In the genomic region with DNA sequence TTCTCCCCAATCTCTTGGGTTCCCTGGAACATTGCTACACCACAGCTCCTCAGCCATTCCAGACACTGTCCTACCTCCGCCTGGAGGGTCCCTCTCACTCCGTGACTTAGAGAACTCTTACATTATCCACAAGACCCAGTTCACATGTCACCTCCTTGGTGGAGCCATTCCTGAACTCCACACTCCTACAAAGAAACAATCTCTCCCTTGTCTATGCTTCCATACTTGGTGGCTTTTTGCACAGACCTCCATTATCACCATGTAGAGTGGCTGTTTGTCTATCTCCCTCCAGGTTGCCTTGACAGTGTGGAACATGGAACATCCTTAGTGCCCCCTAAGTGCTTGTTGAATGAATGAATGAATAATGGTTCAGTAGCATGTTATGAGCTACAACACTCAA, we compare ENCODE assay signal across 19 cellular contexts.
DNase-seq lines count a peak whose midpoint lies in the region; ATAC-seq and TF ChIP-seq lines count a peak whose summit lies in the region.
"Had no signal": no experiment of that assay in that cellular context is flagged by ENCODE, and none has a peak within 500 bp of the region (broad histone marks: within the 10 kb centered on the region; RNA-seq: fewer than 3 reads in every experiment).

No MANE protein-coding gene starts in this region.

- H3K36me3 Mint-ChIP-seq in activated naive CD4-positive, alpha-beta T cell treated with anti-CD3 and anti-CD28 coated beads for 36 hours (ENCODE audit: low read depth), result no peaks in the 10 kb centered on the region
- no peaks in the 10 kb centered on the region for H3K36me3 Mint-ChIP-seq in activated naive CD4-positive, alpha-beta T cell treated with anti-CD3 and anti-CD28 coated beads, Interleukin-2, amount 10 ng/mL, durations not matched to agents 7 days and 5 days
- peaks cover 53% of the 10 kb centered on the region for H3K36me3 Mint-ChIP-seq in memory B cell
- H3K36me3 Mint-ChIP-seq: CD8-positive, alpha-beta T cell; immature natural killer cell; mesothelial cell of epicardium had no signal

- TF ChIP-seq CTCF in OCI-LY3 (IDR thresholded peaks at IDR 0.05; ENCODE audit: low read depth, low read length) (no peak), psoas muscle (IDR thresholded peaks at IDR 0.05) (no peak)

- H4K8ac ChIP-seq in mesendoderm (ENCODE audit: low read depth, low read length), result no peak overlapping the region

- H3K56ac ChIP-seq in mesendoderm (ENCODE audit: low read length), result no peak overlapping the region

- H3K4me3 ChIP-seq in OCI-LY3 (ENCODE audit: low read length) (no peak overlapping the region), psoas muscle (no peak overlapping the region), mesendoderm (ENCODE audit: low read length) (no peak overlapping the region)
- H3K4me3 ChIP-seq: heart left ventricle, sigmoid colon had no signal

- CTCF ChIA-PET in activated naive CD4-positive, alpha-beta T cell treated with anti-CD3 and anti-CD28 coated beads for 36 hours (lab: Charles Lee), result no interaction called here
- CTCF ChIA-PET in activated naive CD4-positive, alpha-beta T cell treated with anti-CD3 and anti-CD28 coated beads, Interleukin-2, amount 10 ng/mL, durations not matched to agents 7 days and 5 days (lab: Charles Lee), result no interaction called here

- H3K27ac ChIP-seq in OCI-LY3 (ENCODE audit: low read length) (peak overlapping the region; percentile 61), psoas muscle (no peak overlapping the region), mesendoderm (ENCODE audit: low read depth, low read length) (no peak overlapping the region)
- H3K27ac ChIP-seq: heart left ventricle, sigmoid colon had no signal

- no peak overlapping the region for H2BK120ac ChIP-seq in mesendoderm (ENCODE audit: low read depth, low read length)

- no peak overlapping the region for H2AFZ ChIP-seq in OCI-LY3 (ENCODE audit: low read depth, low read length)

- no peak overlapping the region for H4K5ac ChIP-seq in mesendoderm (ENCODE audit: low read length)

- 90 to 95% (median 93%) methylated on average over 2 of the region's 2 CpGs for WGBS in psoas muscle, 3 donors
- WGBS in mesendoderm (ENCODE audit: extremely low coverage, insufficient coverage, low lambda C conversion rate), result no CpG with 5 or more reads among the region's 2 CpGs

- H3K27ac Mint-ChIP-seq in activated naive CD4-positive, alpha-beta T cell treated with anti-CD3 and anti-CD28 coated beads for 36 hours, result peak overlapping the region; percentile 44
- H3K27ac Mint-ChIP-seq in activated naive CD4-positive, alpha-beta T cell treated with anti-CD3 and anti-CD28 coated beads, Interleukin-2, amount 10 ng/mL, durations not matched to agents 7 days and 5 days, result no peak overlapping the region
- peak overlapping the region; percentile 90 for H3K27ac Mint-ChIP-seq in memory B cell
- H3K27ac Mint-ChIP-seq: CD8-positive, alpha-beta T cell; immature natural killer cell; mesothelial cell of epicardium; nephron had no signal

- no peak overlapping the region for H3K18ac ChIP-seq in mesendoderm (ENCODE audit: low read length)

- H3K9me3 Mint-ChIP-seq in activated naive CD4-positive, alpha-beta T cell treated with anti-CD3 and anti-CD28 coated beads for 36 hours, result peaks cover 3% of the 10 kb centered on the region
- peaks cover 2% of the 10 kb centered on the region for H3K9me3 Mint-ChIP-seq in activated naive CD4-positive, alpha-beta T cell treated with anti-CD3 and anti-CD28 coated beads, Interleukin-2, amount 10 ng/mL, durations not matched to agents 7 days and 5 days
- H3K9me3 Mint-ChIP-seq in memory B cell, result peaks cover 3% of the 10 kb centered on the region

- peaks cover 85% of the 10 kb centered on the region for H4K20me1 ChIP-seq in OCI-LY3 (ENCODE audit: insufficient read depth, low read length)

- peaks cover 35% of the 10 kb centered on the region for H3K4me1 Mint-ChIP-seq in activated naive CD4-positive, alpha-beta T cell treated with anti-CD3 and anti-CD28 coated beads for 36 hours (ENCODE audit: low read depth)
- H3K4me1 Mint-ChIP-seq in activated naive CD4-positive, alpha-beta T cell treated with anti-CD3 and anti-CD28 coated beads, Interleukin-2, amount 10 ng/mL, durations not matched to agents 7 days and 5 days, result peaks cover 3% of the 10 kb centered on the region
- H3K4me1 Mint-ChIP-seq in memory B cell, result peaks cover 48% of the 10 kb centered on the region
- H3K4me1 Mint-ChIP-seq: immature natural killer cell, mesothelial cell of epicardium, nephron had no signal

- H3K23ac ChIP-seq in mesendoderm (ENCODE audit: low read length), result no peak overlapping the region

- no peak overlapping the region for H2BK15ac ChIP-seq in mesendoderm (replicated peaks; ENCODE audit: low read depth)

- DNase-seq in activated naive CD4-positive, alpha-beta T cell treated with anti-CD3 and anti-CD28 coated beads for 36 hours, result no peak
- no peak for DNase-seq in activated naive CD4-positive, alpha-beta T cell treated with anti-CD3 and anti-CD28 coated beads, Interleukin-2, amount 10 ng/mL, durations not matched to agents 7 days and 5 days
- DNase-seq in ELR (ENCODE audit: low read depth) (peak; percentile 16), memory B cell (ENCODE audit: low spot score in 2 of 2) (no peak), NCI-H2081 (lab: John Stamatoyannopoulos, UW) (no peak), psoas muscle (no peak), mesendoderm (no peak)
- DNase-seq: CD8-positive, alpha-beta T cell; effector CD4-positive, alpha-beta T cell; GF-D8; heart left ventricle; immature natural killer cell; NCI-H1694 treated with DMSO at 0.1 percent for 48 hours; NCI-H2227 treated with DMSO at 0.1 percent for 48 hours; sigmoid colon had no signal

- H3K4me2 ChIP-seq in OCI-LY3 (ENCODE audit: low read length), result no peak overlapping the region
- H3K4me2 ChIP-seq in mesendoderm (ENCODE audit: low read length), result no peak overlapping the region

- intact Hi-C loops in activated naive CD4-positive, alpha-beta T cell treated with anti-CD3 and anti-CD28 coated beads for 36 hours (cut with micrococcal nuclease), result loop anchor here (2.0 to 10.0 kb wide), 3 partner anchors 57 to 374 kb away; no protein-coding TSS in a partner anchor
- intact Hi-C loops in psoas muscle (cut with DNase I), result no loop called here

- H3K9ac ChIP-seq in OCI-LY3 (ENCODE audit: low read length) (no peak overlapping the region), mesendoderm (ENCODE audit: low read length) (no peak overlapping the region)

- no peaks in the 10 kb centered on the region for H3K79me1 ChIP-seq in mesendoderm (ENCODE audit: low read length)

- H3K4me3 Mint-ChIP-seq in activated naive CD4-positive, alpha-beta T cell treated with anti-CD3 and anti-CD28 coated beads for 36 hours, result no peak overlapping the region
- H3K4me3 Mint-ChIP-seq in activated naive CD4-positive, alpha-beta T cell treated with anti-CD3 and anti-CD28 coated beads, Interleukin-2, amount 10 ng/mL, durations not matched to agents 7 days and 5 days, result no peak overlapping the region
- no peak overlapping the region for H3K4me3 Mint-ChIP-seq in memory B cell
- H3K4me3 Mint-ChIP-seq: CD8-positive, alpha-beta T cell; immature natural killer cell; mesothelial cell of epicardium; nephron had no signal

- H2AK5ac ChIP-seq in mesendoderm (ENCODE audit: low read length), result no peak overlapping the region

- H3K36me3 ChIP-seq in OCI-LY3 (replicated peaks; ENCODE audit: low read depth, low read length) (peaks cover 77% of the 10 kb centered on the region), psoas muscle (ENCODE audit: insufficient read depth in 1 of 2, low read depth in 1 of 2) (no peaks in the 10 kb centered on the region), mesendoderm (ENCODE audit: control insufficient read depth, insufficient read depth, low read length) (no peaks in the 10 kb centered on the region)
- H3K36me3 ChIP-seq: heart left ventricle, sigmoid colon had no signal

- H3K79me2 ChIP-seq in OCI-LY3 (ENCODE audit: low read length), result peaks cover 94% of the 10 kb centered on the region
- no peaks in the 10 kb centered on the region for H3K79me2 ChIP-seq in mesendoderm (ENCODE audit: control insufficient read depth, insufficient read depth, low read length)

- H2BK5ac ChIP-seq in mesendoderm (ENCODE audit: low read length), result no peak overlapping the region

- H3K27me3 ChIP-seq in OCI-LY3 (ENCODE audit: low read depth, low read length) (no peaks in the 10 kb centered on the region), psoas muscle (ENCODE audit: insufficient read depth in 3 of 3, low read length in 2 of 3) (peaks cover 0 to 4% (median 0%) of the 10 kb centered on the region in 3 donors), mesendoderm (ENCODE audit: insufficient read depth, low read length, poor library complexity) (no peaks in the 10 kb centered on the region)

- H3K9me3 ChIP-seq in OCI-LY3 (ENCODE audit: insufficient read depth, low read length) (no peaks in the 10 kb centered on the region), psoas muscle (no peaks in the 10 kb centered on the region)
- H3K9me3 ChIP-seq: sigmoid colon had no signal

- H3K27me3 Mint-ChIP-seq in activated naive CD4-positive, alpha-beta T cell treated with anti-CD3 and anti-CD28 coated beads for 36 hours (ENCODE audit: low read depth), result peaks cover 14% of the 10 kb centered on the region
- H3K27me3 Mint-ChIP-seq in activated naive CD4-positive, alpha-beta T cell treated with anti-CD3 and anti-CD28 coated beads, Interleukin-2, amount 10 ng/mL, durations not matched to agents 7 days and 5 days, result peaks cover 6% of the 10 kb centered on the region
- no peaks in the 10 kb centered on the region for H3K27me3 Mint-ChIP-seq in memory B cell

- H3K4me1 ChIP-seq in OCI-LY3 (ENCODE audit: low read length) (peaks cover 22% of the 10 kb centered on the region), psoas muscle (no peaks in the 10 kb centered on the region), mesendoderm (ENCODE audit: control insufficient read depth, low read depth, low read length) (no peaks in the 10 kb centered on the region)
- H3K4me1 ChIP-seq: heart left ventricle, sigmoid colon had no signal

- no peak for ATAC-seq in memory B cell (ENCODE audit: low read depth)
- no peak for ATAC-seq in psoas muscle
- ATAC-seq: CD8-positive, alpha-beta T cell; heart left ventricle; left lobe of liver had no signal

- H3K4ac ChIP-seq in mesendoderm (ENCODE audit: low read depth, low read length), result no peak overlapping the region
